12 cellular contexts compared by ENCODE assay signal in the genomic region with DNA sequence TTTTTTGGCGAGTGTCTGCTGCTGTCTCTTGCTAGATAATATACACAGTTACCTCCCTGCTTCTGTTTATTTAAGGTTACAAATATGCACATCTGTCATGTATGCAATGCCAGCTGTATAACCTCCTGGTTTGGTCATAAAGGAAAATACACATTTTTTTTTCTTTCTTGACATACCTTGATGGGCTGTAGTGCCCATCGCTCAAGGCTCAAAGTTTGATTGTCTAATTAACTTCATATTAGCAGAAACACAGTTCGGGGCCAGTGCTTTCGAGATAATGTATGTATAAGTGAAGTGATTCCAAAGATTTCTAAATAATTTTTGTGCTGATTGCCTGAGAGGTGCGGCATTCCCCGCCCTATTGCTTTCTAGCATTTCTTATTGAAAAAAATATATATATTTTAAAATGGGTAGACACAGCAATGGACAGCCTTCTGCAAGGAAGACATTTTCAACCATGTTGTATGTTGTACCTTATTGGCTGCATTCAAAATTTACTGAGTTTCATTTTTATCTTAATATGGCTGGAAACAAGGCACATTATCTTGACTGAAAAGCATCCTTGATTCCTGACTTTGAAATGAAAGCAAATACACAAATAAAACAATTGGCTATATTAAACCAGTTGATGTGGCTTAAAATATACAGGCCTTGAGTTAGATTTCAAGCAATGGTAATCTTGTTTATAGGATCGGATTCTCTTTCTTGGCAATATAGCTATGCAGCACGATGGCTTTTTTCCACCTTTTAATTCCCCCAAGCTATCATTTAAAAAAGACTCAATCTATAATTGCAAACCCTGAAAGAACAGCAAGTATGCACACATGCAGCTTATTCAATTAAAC.
DNase-seq lines count a peak whose midpoint lies in the region; ATAC-seq, FAIRE-seq and TF ChIP-seq lines count a peak whose summit lies in the region.
"Had no signal": no experiment of that assay in that cellular context is flagged by ENCODE, and none has a peak within 500 bp of the region (broad histone marks: within the 10 kb centered on the region; RNA-seq: fewer than 3 reads in every experiment).

No MANE protein-coding gene starts in this region.

- POLR2A ChIA-PET in T-cell (lab: Charles Lee) = no interaction called here

- DNase-seq in activated naive CD4-positive, alpha-beta T cell (lab: John Stamatoyannopoulos, UW) = no peak
- no peak for DNase-seq in T-cell
- no peak for DNase-seq in left ventricle myocardium inferior
- DNase-seq in urothelium cell line (ENCODE audit: low spot score) = no peak
- DNase-seq in NCI-H1436 treated with DMSO at 0.1 percent for 48 hours (lab: John Stamatoyannopoulos, UW) = no peak
- DNase-seq in BE2C = no peak
- DNase-seq: activated CD4-positive, alpha-beta T cell treated with anti-CD3 and anti-CD28 coated beads for 1 hour; NCI-H1694 treated with DMSO at 0.1 percent for 48 hours had no signal

- TF ChIP-seq CTCF in left ventricle myocardium inferior (IDR thresholded peaks at IDR 0.05; ENCODE audit: borderline replicate concordance) (no peak), BE2C (IDR thresholded peaks at IDR 0.05; ENCODE audit: low read depth, low read length) (no peak)

- no peak for FAIRE-seq in urothelium cell line (lab: Jason Lieb, UNC)
- FAIRE-seq: keratinocyte had no signal

- CTCF ChIA-PET in T-cell (lab: Charles Lee) = interaction anchor here in 1 of 2 donors (0.9 kb wide), 1 partner anchor 893 kb away, joined by 3 read pairs; no protein-coding TSS in a partner anchor

- peak overlapping the region; percentile 69 for H3K4me3 Mint-ChIP-seq in activated naive CD4-positive, alpha-beta T cell treated with anti-CD3 and anti-CD28 coated beads, Interleukin-2, amount 50 U/mL, for 24 hours
- peak overlapping the region; percentile 13 to 70 (median 17) for H3K4me3 Mint-ChIP-seq in T-cell

- H3K4me1 ChIP-seq in iPS-18a (ENCODE audit: control insufficient read depth, low read depth, low read length) = peaks cover 31% of the 10 kb centered on the region
- peaks cover 34% of the 10 kb centered on the region for H3K4me1 ChIP-seq in left ventricle myocardium inferior
- no peaks in the 10 kb centered on the region for H3K4me1 ChIP-seq in BE2C

- peak overlapping the region; percentile 3 for H3K27ac Mint-ChIP-seq in activated naive CD4-positive, alpha-beta T cell treated with anti-CD3 and anti-CD28 coated beads, Interleukin-2, amount 50 U/mL, for 24 hours
- H3K27ac Mint-ChIP-seq in T-cell = peak overlapping the region in 1 of 2 donors; percentile 10

- no peak overlapping the region for H3K9ac ChIP-seq in iPS-18a (ENCODE audit: low read length)
- H3K9ac ChIP-seq: BLaER1 treated with 17β-estradiol and CSF1 and Interleukin-3, amounts not matched to agents 10 nM and 100 nM had no signal

- peaks cover 63% of the 10 kb centered on the region for H3K27me3 Mint-ChIP-seq in activated naive CD4-positive, alpha-beta T cell treated with anti-CD3 and anti-CD28 coated beads, Interleukin-2, amount 50 U/mL, for 24 hours
- peaks cover 68 to 83% of the 10 kb centered on the region in 2 donors for H3K27me3 Mint-ChIP-seq in T-cell

- H3K27ac ChIP-seq in iPS-18a (ENCODE audit: low read length) (no peak overlapping the region), left ventricle myocardium inferior (replicated peaks) (no peak overlapping the region)
- H3K27ac ChIP-seq: BLaER1 treated with 17β-estradiol and CSF1 and Interleukin-3, amounts not matched to agents 10 nM and 100 nM had no signal

- no peaks in the 10 kb centered on the region for H3K9me3 Mint-ChIP-seq in activated naive CD4-positive, alpha-beta T cell treated with anti-CD3 and anti-CD28 coated beads, Interleukin-2, amount 50 U/mL, for 24 hours
- no peaks in the 10 kb centered on the region for H3K9me3 Mint-ChIP-seq in T-cell

- H3K4me1 Mint-ChIP-seq in activated naive CD4-positive, alpha-beta T cell treated with anti-CD3 and anti-CD28 coated beads, Interleukin-2, amount 50 U/mL, for 24 hours = peaks cover 27% of the 10 kb centered on the region
- H3K4me1 Mint-ChIP-seq in T-cell = peaks cover 33 to 42% (median 40%) of the 10 kb centered on the region in 3 donors

- H3K9me3 ChIP-seq in iPS-18a (ENCODE audit: control insufficient read depth, low read depth, low read length) = no peaks in the 10 kb centered on the region
- H3K9me3 ChIP-seq in left ventricle myocardium inferior (replicated peaks) = no peaks in the 10 kb centered on the region
- no peaks in the 10 kb centered on the region for H3K9me3 ChIP-seq in BE2C

- no peaks in the 10 kb centered on the region for H3K36me3 ChIP-seq in iPS-18a (ENCODE audit: control insufficient read depth, low read depth, low read length)
- H3K36me3 ChIP-seq in left ventricle myocardium inferior = no peaks in the 10 kb centered on the region
- H3K36me3 ChIP-seq in BE2C = no peaks in the 10 kb centered on the region
- H3K36me3 ChIP-seq: BLaER1 treated with 17β-estradiol and CSF1 and Interleukin-3, amounts not matched to agents 10 nM and 100 nM had no signal

- intact Hi-C loops in left ventricle myocardium inferior (cut with micrococcal nuclease) = no loop called here

- H3K4me3 ChIP-seq in iPS-18a (ENCODE audit: low read length) (peak overlapping the region; percentile 8), left ventricle myocardium inferior (no peak overlapping the region), BE2C (ENCODE audit: low read depth, low read length) (no peak overlapping the region)

- H3K27me3 ChIP-seq in iPS-18a (ENCODE audit: control insufficient read depth, insufficient read depth, low read length) = peaks cover 100% of the 10 kb centered on the region
- peaks cover 99% of the 10 kb centered on the region for H3K27me3 ChIP-seq in left ventricle myocardium inferior (ENCODE audit: low read depth)
- H3K27me3 ChIP-seq in BE2C = peaks cover 97% of the 10 kb centered on the region

- no peak for ATAC-seq in T-cell (replicated peaks in 1 of 4)

- H3K36me3 Mint-ChIP-seq in activated naive CD4-positive, alpha-beta T cell treated with anti-CD3 and anti-CD28 coated beads, Interleukin-2, amount 50 U/mL, for 24 hours = peaks cover 9% of the 10 kb centered on the region
- peaks cover 7% of the 10 kb centered on the region for H3K36me3 Mint-ChIP-seq in T-cell
